ENCODE assay signal across 8 cellular contexts in genomic region chr19:16626796-16627193, GRCh38. TPM values are rescaled to one million over a fixed set of nuclear protein-coding genes. Genes with fewer than 3 reads are reported as not detected.
DNase-seq lines count a peak whose midpoint lies in the region; ATAC-seq and TF ChIP-seq lines count a peak whose summit lies in the region.

No MANE protein-coding gene starts in this region.

- in situ Hi-C loops in astrocyte of the spinal cord (cut with HindIII; ENCODE audit: low sequenced_read_pairs): no loop called here

- peak; percentile 25 for DNase-seq in activated naive CD4-positive, alpha-beta T cell treated with Interleukin-2 at 50 U/mL for 16 hours
- no peak for DNase-seq in activated naive CD4-positive, alpha-beta T cell (lab: John Stamatoyannopoulos, UW)
- DNase-seq in astrocyte of the spinal cord (ENCODE audit: low read depth, low spot score): no peak
- DNase-seq in memory B cell (ENCODE audit: low spot score in 2 of 2): no peak
- DNase-seq in upper lobe of right lung: no peak
- DNase-seq in hepatic stellate cell (ENCODE audit: low spot score): no peak
- DNase-seq in nucleus accumbens (lab: John Stamatoyannopoulos, UW): no peak

- TF ChIP-seq CTCF in astrocyte of the spinal cord (IDR thresholded peaks at IDR 0.05; ENCODE audit: low read depth, low read length): no peak
- TF ChIP-seq CTCF in upper lobe of right lung (IDR thresholded peaks at IDR 0.05): no peak

- no peaks in the 10 kb centered on the region for H3K27me3 Mint-ChIP-seq in memory B cell

- H3K9me3 Mint-ChIP-seq in memory B cell: no peaks in the 10 kb centered on the region

- H3K4me3 ChIP-seq in astrocyte of the spinal cord (ENCODE audit: low read depth, low read length) (peak overlapping the region; percentile 96), upper lobe of right lung (peak overlapping the region; percentile 97)

- peaks cover 12% of the 10 kb centered on the region for H3K36me3 ChIP-seq in upper lobe of right lung

- ATAC-seq in memory B cell (ENCODE audit: low read depth): no peak
- no peak for ATAC-seq in upper lobe of right lung
- no peak for ATAC-seq in HG02973 (IDR thresholded peaks at IDR 0.05; ENCODE audit: unreplicated experiment)

- peak overlapping the region; percentile 82 for H3K27ac Mint-ChIP-seq in memory B cell

- H3K4me1 Mint-ChIP-seq in memory B cell: peaks cover 31% of the 10 kb centered on the region

- peak overlapping the region; percentile 90 for H3K27ac ChIP-seq in upper lobe of right lung

- peaks cover 50% of the 10 kb centered on the region for H3K4me1 ChIP-seq in upper lobe of right lung

- no peaks in the 10 kb centered on the region for H3K9me3 ChIP-seq in upper lobe of right lung

- intact Hi-C loops in upper lobe of right lung (cut with DNase I): loop anchor here (10.0 kb wide), 1 partner anchor 52 kb away; the partner anchor contains the start of gene SLC35E1

- no peaks in the 10 kb centered on the region for H3K27me3 ChIP-seq in upper lobe of right lung

- H3K4me3 Mint-ChIP-seq in memory B cell: peak overlapping the region; percentile 91

- peaks cover 6% of the 10 kb centered on the region for H3K36me3 Mint-ChIP-seq in memory B cell

RNA-seq across cellular contexts. Expression of gene MED26, which starts 1.2 kb away (rescaled TPM):
- total RNA-seq in upper lobe of right lung: 13.4 TPM

RNA-seq across cellular contexts. Expression of gene SMIM7, which starts 33.1 kb away (rescaled TPM):
- 76.7 TPM for total RNA-seq in upper lobe of right lung

RNA-seq across cellular contexts. Expression of gene TMEM38A, which starts 34.1 kb away (rescaled TPM):
- total RNA-seq in upper lobe of right lung: 5.1 TPM

RNA-seq across cellular contexts. Expression of gene SLC35E1, which starts 54.6 kb away (rescaled TPM):
- 51.2 TPM for total RNA-seq in upper lobe of right lung
